14 cellular contexts compared by ENCODE assay signal in the genomic region with DNA sequence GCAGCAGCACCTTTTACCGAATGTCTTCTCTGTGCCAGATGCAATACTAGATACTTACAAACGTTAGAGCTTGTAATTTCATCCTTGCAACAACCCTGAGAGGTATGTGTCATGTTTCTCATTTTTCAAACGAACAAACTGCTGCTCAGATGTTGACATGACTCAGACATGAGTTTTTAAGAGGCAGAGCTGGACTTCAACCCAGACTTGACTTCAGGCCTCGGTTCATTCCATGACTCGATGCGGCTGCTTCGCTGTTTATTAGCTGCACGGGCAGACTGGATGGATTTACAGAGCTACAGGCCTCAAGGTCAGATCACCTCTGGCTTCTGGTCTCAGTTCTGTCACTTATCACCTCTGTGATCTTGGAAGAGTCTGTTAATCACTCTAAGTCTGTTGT.
A peak's percentile ranks its signal among the peaks of the same experiment; 100 is the strongest.
DNase-seq lines count a peak whose midpoint lies in the region; ATAC-seq and TF ChIP-seq lines count a peak whose summit lies in the region.
"Had no signal": no experiment of that assay in that cellular context is flagged by ENCODE, and none has a peak within 500 bp of the region (broad histone marks: within the 10 kb centered on the region; RNA-seq: fewer than 3 reads in every experiment).

No MANE protein-coding gene starts in this region.

- no peak for TF ChIP-seq CTCF in fibroblast of mammary gland (conservative IDR thresholded peaks at IDR 0.05; ENCODE audit: control insufficient read depth, insufficient read depth, low read depth, low read length)

- H3K4me3 ChIP-seq in fibroblast of mammary gland (ENCODE audit: control insufficient read depth, low read depth, low read length) = no peak overlapping the region
- H3K4me3 ChIP-seq: colonic mucosa, pancreas, PC-9, stomach had no signal

- ATAC-seq in GM21423 (IDR thresholded peaks at IDR 0.05; ENCODE audit: unreplicated experiment) = no peak
- ATAC-seq: activated CD8-positive, alpha-beta T cell treated with anti-CD3 and anti-CD28 coated beads, Interleukin-2, amount 10 ng/mL, durations not matched to agents 7 days and 5 days; pancreas had no signal

- DNase-seq in Daoy (ENCODE audit: low read depth) (peak; percentile 7), NOMO-1 (lab: John Stamatoyannopoulos, UW; ENCODE audit: unreplicated experiment in 2 of 2) (peak; percentile 23 to 41), fibroblast of mammary gland (ENCODE audit: low read depth) (peak; percentile 88), non-pigmented ciliary epithelial cell (ENCODE audit: low read depth) (peak; percentile 64), iPS-NIHi7 (ENCODE audit: extremely low spot score) (no peak), T-helper 1 cell (no peak)
- no peak for DNase-seq in activated CD4-positive, alpha-beta T cell treated with anti-CD3 and anti-CD28 coated beads, Interleukin-2, amount 50 U/mL, for 4 hours
- DNase-seq: activated CD8-positive, alpha-beta T cell treated with anti-CD3 and anti-CD28 coated beads, Interleukin-2, amount 10 ng/mL, durations not matched to agents 7 days and 5 days; colonic mucosa; NCI-H2171; pancreas; PC-9; stomach had no signal

Comparison
In these comparisons a context has a peak if more than half of its experiments do, and no peak if none do; other contexts are left out.
1. DNase-seq: peak in Daoy (single experiment), NOMO-1 (2 of 2), fibroblast of mammary gland (single experiment) and non-pigmented ciliary epithelial cell (single experiment); none in iPS-NIHi7 (single experiment), T-helper 1 cell (0 of 5) and activated CD4-positive, alpha-beta T cell treated with anti-CD3 and anti-CD28 coated beads, Interleukin-2, amount 50 U/mL, for 4 hours (0 of 2).